In genomic region chrX:13688384-13688771, GRCh38 we compare ENCODE assay signal across 8 cellular contexts. TPM values are rescaled to one million over a fixed set of nuclear protein-coding genes. Genes with fewer than 3 reads are reported as not detected.
DNase-seq lines count a peak whose midpoint lies in the region; ATAC-seq and TF ChIP-seq lines count a peak whose summit lies in the region.

No MANE protein-coding gene starts in this region.

- H3K36me3 ChIP-seq in left lung, result no peaks in the 10 kb centered on the region
- no peaks in the 10 kb centered on the region for H3K36me3 ChIP-seq in tibial nerve

- CTCF ChIA-PET in activated naive CD4-positive, alpha-beta T cell treated with anti-CD3 and anti-CD28 coated beads, Interleukin-2, amount 10 ng/mL, durations not matched to agents 7 days and 5 days (lab: Charles Lee), result interaction anchor here (1.0 to 1.5 kb wide), 4 partner anchors 19 to 181 kb away, joined by 3 to 5 read pairs (median 3); no protein-coding TSS in a partner anchor

- H3K4me1 ChIP-seq in left lung (peaks cover 0 to 25% of the 10 kb centered on the region in 2 donors), tibial nerve (peaks cover 0 to 20% (median 12%) of the 10 kb centered on the region in 4 donors)

- H3K27ac ChIP-seq in left lung (peak overlapping the region; percentile 90 to 91), tibial nerve (peak overlapping the region; percentile 92 to 98 (median 96))

- H3K4me3 Mint-ChIP-seq in activated naive CD4-positive, alpha-beta T cell treated with anti-CD3 and anti-CD28 coated beads, Interleukin-2, amount 10 ng/mL, durations not matched to agents 7 days and 5 days, result peak overlapping the region; percentile 86
- peak overlapping the region; percentile 95 for H3K4me3 Mint-ChIP-seq in activated naive CD8-positive, alpha-beta T cell

- DNase-seq in activated naive CD4-positive, alpha-beta T cell treated with anti-CD3 and anti-CD28 coated beads, Interleukin-2, amount 10 ng/mL, durations not matched to agents 7 days and 5 days, result no peak
- no peak for DNase-seq in activated naive CD4-positive, alpha-beta T cell (lab: John Stamatoyannopoulos, UW)
- DNase-seq in left lung (no peak), tibial nerve (ENCODE audit: low spot score in 2 of 2) (no peak), DMS79 treated with DMSO at 0.1 percent for 48 hours (lab: John Stamatoyannopoulos, UW) (no peak), GDM1 (lab: John Stamatoyannopoulos, UW) (no peak)
- DNase-seq in stimulated activated CD4-positive, alpha-beta T cell treated with anti-CD3 and anti-CD28 coated beads, Interleukin-4, amount 100 ng/mL, for 1 hour, result no peak

- no peak for TF ChIP-seq POLR2A in tibial nerve (IDR thresholded peaks at IDR 0.05)

- peaks cover 4% of the 10 kb centered on the region for H3K36me3 Mint-ChIP-seq in activated naive CD4-positive, alpha-beta T cell treated with anti-CD3 and anti-CD28 coated beads, Interleukin-2, amount 10 ng/mL, durations not matched to agents 7 days and 5 days
- no peaks in the 10 kb centered on the region for H3K36me3 Mint-ChIP-seq in activated naive CD8-positive, alpha-beta T cell

- peak overlapping the region; percentile 46 to 60 for H3K4me3 ChIP-seq in left lung
- H3K4me3 ChIP-seq in tibial nerve, result peak overlapping the region; percentile 80 to 87 (median 84)

- no peak for TF ChIP-seq EP300 in tibial nerve (IDR thresholded peaks at IDR 0.05)

- no peaks in the 10 kb centered on the region for H3K9me3 Mint-ChIP-seq in activated naive CD4-positive, alpha-beta T cell treated with anti-CD3 and anti-CD28 coated beads, Interleukin-2, amount 10 ng/mL, durations not matched to agents 7 days and 5 days
- H3K9me3 Mint-ChIP-seq in activated naive CD8-positive, alpha-beta T cell (ENCODE audit: low read depth), result no peaks in the 10 kb centered on the region

- H3K9me3 ChIP-seq in left lung (no peaks in the 10 kb centered on the region), tibial nerve (no peaks in the 10 kb centered on the region)

- ATAC-seq in left lung, result peak; percentile 8

- peak overlapping the region; percentile 88 for H3K27ac Mint-ChIP-seq in activated naive CD4-positive, alpha-beta T cell treated with anti-CD3 and anti-CD28 coated beads, Interleukin-2, amount 10 ng/mL, durations not matched to agents 7 days and 5 days
- H3K27ac Mint-ChIP-seq in activated naive CD8-positive, alpha-beta T cell, result peak overlapping the region; percentile 94

- WGBS in tibial nerve, 2 donors, result 28 to 34% methylated on average over 5 of the region's 5 CpGs

- TF ChIP-seq CTCF in left lung (IDR thresholded peaks at IDR 0.05) (no peak), tibial nerve (IDR thresholded peaks at IDR 0.05) (no peak)

- H3K27me3 Mint-ChIP-seq in activated naive CD4-positive, alpha-beta T cell treated with anti-CD3 and anti-CD28 coated beads, Interleukin-2, amount 10 ng/mL, durations not matched to agents 7 days and 5 days, result no peaks in the 10 kb centered on the region
- H3K27me3 Mint-ChIP-seq in activated naive CD8-positive, alpha-beta T cell, result no peaks in the 10 kb centered on the region

- intact Hi-C loops in left lung (cut with DNase I), result no loop called here

- peaks cover 41% of the 10 kb centered on the region for H3K4me1 Mint-ChIP-seq in activated naive CD4-positive, alpha-beta T cell treated with anti-CD3 and anti-CD28 coated beads, Interleukin-2, amount 10 ng/mL, durations not matched to agents 7 days and 5 days
- peaks cover 56% of the 10 kb centered on the region for H3K4me1 Mint-ChIP-seq in activated naive CD8-positive, alpha-beta T cell (ENCODE audit: low read depth)

- peaks cover 0 to 10% of the 10 kb centered on the region in 2 donors for H3K27me3 ChIP-seq in left lung
- peaks cover 0 to 5% of the 10 kb centered on the region in 2 donors for H3K27me3 ChIP-seq in tibial nerve

RNA-seq across cellular contexts. Expression of gene RAB9A, which starts 0.6 kb away (rescaled TPM):
- 10 to 100 TPM; 30.4 to 32.4 TPM for total RNA-seq in left lung
- total RNA-seq in tibial nerve, result 10 to 100 TPM; 20.1 to 69.5 (median 24.9) TPM

RNA-seq across cellular contexts. Expression of gene TCEANC, which starts 35.4 kb away (rescaled TPM):
- total RNA-seq in left lung, result 1 to 10 TPM; 3.1 to 3.5 TPM
- 1 to 10 TPM; 2.9 to 6.1 (median 5.0) TPM for total RNA-seq in tibial nerve

RNA-seq across cellular contexts. Expression of gene TRAPPC2, which starts 46.0 kb away (rescaled TPM):
- total RNA-seq in left lung (10 to 100 TPM; 13.2 to 20.7 TPM), tibial nerve (10 to 100 TPM in 3 of 4 donors, 1 to 10 TPM in 1; 9.0 to 13.8 (median 11.6) TPM)

RNA-seq across cellular contexts. Expression of gene OFD1, which starts 46.2 kb away (rescaled TPM):
- total RNA-seq in left lung (10 to 100 TPM; 19.1 to 24.4 TPM), tibial nerve (10 to 100 TPM; 14.7 to 38.1 (median 31.3) TPM)
